Comparison of ENCODE assay signal across 1 cellular context in the genomic region with DNA sequence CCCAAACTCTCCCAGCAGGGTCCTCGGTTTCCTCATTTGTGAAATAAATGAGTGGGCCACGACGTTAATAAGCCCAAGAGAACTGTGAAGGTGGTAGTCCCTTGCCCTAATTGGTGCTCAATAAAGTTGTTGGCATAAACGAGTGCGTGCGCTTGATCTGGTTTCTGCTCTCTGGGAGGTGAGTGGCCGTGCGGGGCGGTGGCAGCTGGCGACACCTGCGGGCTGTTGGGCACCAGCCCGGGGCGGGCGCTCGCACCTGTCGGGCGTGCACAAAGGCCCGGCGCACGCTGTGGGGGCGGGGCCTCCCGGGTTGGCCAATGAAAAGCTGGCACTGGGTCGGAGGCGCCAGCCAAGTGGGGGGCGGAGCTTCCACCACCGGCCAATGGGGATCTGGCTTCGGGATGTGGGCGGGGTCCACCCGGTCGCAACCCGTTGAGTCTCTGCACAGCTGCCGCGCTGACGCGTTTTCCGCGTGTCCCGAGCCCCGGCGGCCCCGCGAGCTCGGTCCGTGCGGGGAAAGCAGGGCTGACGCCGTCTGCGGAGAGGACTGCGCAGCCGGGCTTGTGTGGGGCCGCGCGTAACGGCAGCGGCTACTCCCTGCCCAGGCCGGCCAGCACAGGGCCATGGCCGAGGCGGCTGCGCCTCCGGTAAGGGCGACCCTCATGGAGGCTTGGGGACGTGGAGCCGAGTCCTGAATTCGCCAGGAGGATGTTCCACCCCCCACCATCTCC.
TF ChIP-seq lines count a peak whose summit lies in the region.

No MANE protein-coding gene starts in this region.

TF ChIP-seq in HEK293, 187 proteins besides CTCF, POLR2A, EP300 and RAD21 (continued from another document):
- TF ChIP-seq ZNF692 (tag by site-specific recombination; IDR thresholded peaks at IDR 0.05) = peak; percentile 67
- TF ChIP-seq KLF1 (tag by site-specific recombination; IDR thresholded peaks at IDR 0.05) = no peak
- TF ChIP-seq SP3 (tag by site-specific recombination; IDR thresholded peaks at IDR 0.05) = peak; percentile 91
- TF ChIP-seq, protein P1, sequence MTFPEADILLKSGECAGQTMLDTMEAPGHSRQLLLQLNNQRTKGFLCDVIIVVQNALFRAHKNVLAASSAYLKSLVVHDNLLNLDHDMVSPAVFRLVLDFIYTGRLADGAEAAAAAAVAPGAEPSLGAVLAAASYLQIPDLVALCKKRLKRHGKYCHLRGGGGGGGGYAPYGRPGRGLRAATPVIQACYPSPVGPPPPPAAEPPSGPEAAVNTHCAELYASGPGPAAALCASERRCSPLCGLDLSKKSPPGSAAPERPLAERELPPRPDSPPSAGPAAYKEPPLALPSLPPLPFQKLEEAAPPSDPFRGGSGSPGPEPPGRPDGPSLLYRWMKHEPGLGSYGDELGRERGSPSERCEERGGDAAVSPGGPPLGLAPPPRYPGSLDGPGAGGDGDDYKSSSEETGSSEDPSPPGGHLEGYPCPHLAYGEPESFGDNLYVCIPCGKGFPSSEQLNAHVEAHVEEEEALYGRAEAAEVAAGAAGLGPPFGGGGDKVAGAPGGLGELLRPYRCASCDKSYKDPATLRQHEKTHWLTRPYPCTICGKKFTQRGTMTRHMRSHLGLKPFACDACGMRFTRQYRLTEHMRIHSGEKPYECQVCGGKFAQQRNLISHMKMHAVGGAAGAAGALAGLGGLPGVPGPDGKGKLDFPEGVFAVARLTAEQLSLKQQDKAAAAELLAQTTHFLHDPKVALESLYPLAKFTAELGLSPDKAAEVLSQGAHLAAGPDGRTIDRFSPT (tag by site-specific recombination; IDR thresholded peaks at IDR 0.05) = peak; percentile 92
- TF ChIP-seq ZBTB26 (tag by site-specific recombination; optimal IDR thresholded peaks at IDR 0.05) = peak; percentile 97
- peak; percentile 75 for TF ChIP-seq ZNF335 (tag by site-specific recombination; conservative IDR thresholded peaks at IDR 0.05)
- TF ChIP-seq SCRT2 (tag by site-specific recombination; IDR thresholded peaks at IDR 0.05) = peak; percentile 92
- 0 out of 2 replicates have a peak, but pooled peaks have one; percentile 29 for TF ChIP-seq ZNF777 (tag by site-specific recombination; IDR thresholded peaks at IDR 0.05; ENCODE audit: borderline replicate concordance)
- peak; percentile 76 for TF ChIP-seq ZNF2 (tag by site-specific recombination; IDR thresholded peaks at IDR 0.05)
- peak; percentile 80 for TF ChIP-seq ZNF501 (tag by site-specific recombination; IDR thresholded peaks at IDR 0.05)
- no peak for TF ChIP-seq KLF7 (tag by site-specific recombination; IDR thresholded peaks at IDR 0.05; ENCODE audit: borderline replicate concordance)
- peak; percentile 29; the same call in 1 of the 2 replicates for TF ChIP-seq ZNF792 (tag by site-specific recombination; IDR thresholded peaks at IDR 0.05)
- no peak for TF ChIP-seq ZNF677 (tag by site-specific recombination; IDR thresholded peaks at IDR 0.05)
- TF ChIP-seq ZNF341 (tag by site-specific recombination; IDR thresholded peaks at IDR 0.05; ENCODE audit: low read depth) = peak; percentile 48; the same call in 1 of the 2 replicates
- no peak for TF ChIP-seq ZNF121 (tag by site-specific recombination; IDR thresholded peaks at IDR 0.05)
TF ChIP-seq in HEK293: peak in this region for 26.
